8 cellular contexts compared by ENCODE assay signal in genomic region chr2:229431331-229431954, GRCh38.
DNase-seq lines count a peak whose midpoint lies in the region; ATAC-seq and TF ChIP-seq lines count a peak whose summit lies in the region.

No MANE protein-coding gene starts in this region.

- TF ChIP-seq POLR2A in thyroid gland (IDR thresholded peaks at IDR 0.05), result no peak

- H3K4me1 ChIP-seq in left ventricle myocardium inferior (peaks cover 6% of the 10 kb centered on the region), thyroid gland (no peaks in the 10 kb centered on the region)

- CTCF ChIA-PET in activated naive CD4-positive, alpha-beta T cell treated with anti-CD3 and anti-CD28 coated beads for 36 hours (lab: Charles Lee), result interaction anchor here (0.6 to 1.6 kb wide), 2 partner anchors 82 to 161 kb away, joined by 3 to 4 read pairs; no protein-coding TSS in a partner anchor

- H3K4me3 Mint-ChIP-seq in activated naive CD4-positive, alpha-beta T cell treated with anti-CD3 and anti-CD28 coated beads for 36 hours, result no peak overlapping the region

- ATAC-seq in HG02870 (IDR thresholded peaks at IDR 0.05; ENCODE audit: unreplicated experiment) (no peak), GM18907 (IDR thresholded peaks at IDR 0.05; ENCODE audit: unreplicated experiment) (no peak)

- H3K36me3 ChIP-seq in left ventricle myocardium inferior, result no peaks in the 10 kb centered on the region
- no peaks in the 10 kb centered on the region for H3K36me3 ChIP-seq in thyroid gland

- peak; percentile 60 for TF ChIP-seq CTCF in left ventricle myocardium inferior (IDR thresholded peaks at IDR 0.05; ENCODE audit: borderline replicate concordance)
- peak; percentile 9 to 60 (median 39) for TF ChIP-seq CTCF in thyroid gland (IDR thresholded peaks at IDR 0.05)

- 49 to 59% methylated on average over 2 of the region's 2 CpGs for WGBS in thyroid gland, 2 donors

- no peaks in the 10 kb centered on the region for H3K9me3 Mint-ChIP-seq in activated naive CD4-positive, alpha-beta T cell treated with anti-CD3 and anti-CD28 coated beads for 36 hours

- no peak overlapping the region for H3K27ac Mint-ChIP-seq in activated naive CD4-positive, alpha-beta T cell treated with anti-CD3 and anti-CD28 coated beads for 36 hours

- no peaks in the 10 kb centered on the region for H3K27me3 ChIP-seq in left ventricle myocardium inferior (ENCODE audit: low read depth)
- H3K27me3 ChIP-seq in thyroid gland, result no peaks in the 10 kb centered on the region

- H3K36me3 Mint-ChIP-seq in activated naive CD4-positive, alpha-beta T cell treated with anti-CD3 and anti-CD28 coated beads for 36 hours (ENCODE audit: low read depth), result no peaks in the 10 kb centered on the region

- intact Hi-C loops in left ventricle myocardium inferior (cut with micrococcal nuclease) (loop anchor here (2.0 kb wide), 1 partner anchor 155 kb away; no protein-coding TSS in a partner anchor), thyroid gland (cut with DNase I) (loop anchor here (5.0 kb wide), 1 partner anchor 156 kb away; no protein-coding TSS in a partner anchor)
- intact Hi-C loops in activated naive CD4-positive, alpha-beta T cell treated with anti-CD3 and anti-CD28 coated beads for 36 hours (cut with micrococcal nuclease), result loop anchor here (5.0 kb wide), 2 partner anchors 156 to 286 kb away; no protein-coding TSS in a partner anchor

- H3K4me3 ChIP-seq in left ventricle myocardium inferior (no peak overlapping the region), thyroid gland (replicated peaks in 1 of 3) (no peak overlapping the region)

- H3K27me3 Mint-ChIP-seq in activated naive CD4-positive, alpha-beta T cell treated with anti-CD3 and anti-CD28 coated beads for 36 hours (ENCODE audit: low read depth), result no peaks in the 10 kb centered on the region

- H3K27ac ChIP-seq in left ventricle myocardium inferior (replicated peaks), result no peak overlapping the region
- no peak overlapping the region for H3K27ac ChIP-seq in thyroid gland

- DNase-seq in CD1c-positive myeloid dendritic cell (ENCODE audit: extremely low spot score), result peak; percentile 30
- peak; percentile 78 for DNase-seq in HT1080 (ENCODE audit: low read depth)
- peak; percentile 43 for DNase-seq in SKM-1 treated with dmso at 0.1 percent for 144 hours (lab: John Stamatoyannopoulos, UW; ENCODE audit: unreplicated experiment)
- DNase-seq in left ventricle myocardium inferior, result no peak
- DNase-seq in thyroid gland, result no peak
- no peak for DNase-seq in activated naive CD4-positive, alpha-beta T cell treated with anti-CD3 and anti-CD28 coated beads for 36 hours

- H3K4me1 Mint-ChIP-seq in activated naive CD4-positive, alpha-beta T cell treated with anti-CD3 and anti-CD28 coated beads for 36 hours (ENCODE audit: low read depth), result no peaks in the 10 kb centered on the region

- H3K9me3 ChIP-seq in left ventricle myocardium inferior (replicated peaks) (no peaks in the 10 kb centered on the region), thyroid gland (no peaks in the 10 kb centered on the region)

Comparison
In these comparisons a context has a peak if more than half of its experiments do, and no peak if none do; other contexts are left out.
1. DNase-seq: peak in CD1c-positive myeloid dendritic cell (single experiment), HT1080 (single experiment) and SKM-1 treated with dmso at 0.1 percent for 144 hours (single experiment); none in left ventricle myocardium inferior (single experiment), thyroid gland (0 of 2) and activated naive CD4-positive, alpha-beta T cell treated with anti-CD3 and anti-CD28 coated beads for 36 hours (single experiment).